Comparison of ENCODE assay signal across 36 cellular contexts in the genomic region with DNA sequence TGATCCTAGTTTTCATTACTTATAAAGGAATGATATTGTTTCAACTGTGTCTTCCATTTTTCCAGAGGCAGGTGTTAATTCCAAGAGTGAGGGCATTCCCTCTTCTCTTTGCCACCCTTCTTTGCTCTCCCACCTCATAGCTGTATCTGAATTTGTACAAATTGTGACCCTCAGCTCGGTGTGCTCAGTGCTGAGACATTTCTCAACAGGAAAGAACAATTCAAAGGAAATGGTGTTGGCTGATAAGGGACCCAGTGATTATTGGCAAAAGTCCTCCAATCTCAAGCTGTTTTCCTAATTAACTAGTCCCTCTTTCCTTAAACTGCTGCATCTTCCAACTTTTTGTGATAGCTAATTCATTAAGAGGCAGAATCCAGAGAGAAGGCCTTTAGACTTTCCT.
"Had no signal": no experiment of that assay in that cellular context is flagged by ENCODE, and none has a peak within 500 bp of the region (broad histone marks: within the 10 kb centered on the region; RNA-seq: fewer than 3 reads in every experiment).

No MANE protein-coding gene starts in this region.

- H3K4me1 ChIP-seq: ascending aorta had no signal

- H3K27ac ChIP-seq: ascending aorta, cardiac muscle cell, VCaP had no signal

- H3K4me3 ChIP-seq: ascending aorta, cardiac muscle cell had no signal

- DNase-seq: activated B cell treated with CpG ODN at 0.5 μM for 24 hours; activated CD4-positive, alpha-beta memory T cell treated with anti-CD3 and anti-CD28 coated beads for 36 hours; activated CD4-positive, alpha-beta T cell treated with anti-CD3 and anti-CD28 coated beads for 4 hours; activated CD4-positive, alpha-beta T cell treated with anti-CD3 and anti-CD28 coated beads, Interleukin-2, amount 10 ng/mL, durations not matched to agents 24 days and 14 days; activated CD4-positive, alpha-beta T cell treated with anti-CD3 and anti-CD28 coated beads, Interleukin-2, amount 50 U/mL, for 1 hour; activated CD4-positive, alpha-beta T cell treated with anti-CD3 and anti-CD28 coated beads, Interleukin-2, amount 50 U/mL, for 4 hours; activated CD4-positive, CD25-positive, alpha-beta regulatory T cell treated with anti-CD3 and anti-CD28 coated beads, Interleukin-2, amount 50 U/mL, for 72 hours; activated CD8-positive, alpha-beta memory T cell treated with anti-CD3 and anti-CD28 coated beads, Interleukin-2, amount 50 U/mL, for 4 hours; activated CD8-positive, alpha-beta T cell treated with anti-CD3 and anti-CD28 coated beads for 36 hours; activated effector memory CD4-positive, alpha-beta T cell treated with Interleukin-2 at 50 U/mL for 16 hours; activated gamma-delta T cell; activated naive CD4-positive, alpha-beta T cell treated with anti-CD3 and anti-CD28 coated beads, Interleukin-2, amount 10 ng/mL, durations not matched to agents 7 days and 5 days; activated naive CD4-positive, alpha-beta T cell treated with Interleukin-2 at 50 U/mL for 16 hours; activated naive CD8-positive, alpha-beta T cell treated with anti-CD3 and anti-CD28 coated beads, Interleukin-2, amount 10 ng/mL, durations not matched to agents 7 days and 5 days; activated naive CD8-positive, alpha-beta T cell treated with anti-CD3 and anti-CD28 coated beads, Interleukin-2, amount 50 U/mL, for 24 hours; activated T-cell treated with anti-CD3 and anti-CD28 coated beads for 4 hours; activated T-cell treated with anti-CD3 and anti-CD28 coated beads, Interleukin-2, amount 50 U/mL, for 1 hour; activated T-cell treated with anti-CD3 and anti-CD28 coated beads, Interleukin-2, amount 50 U/mL, for 4 hours; amygdala; anterior cingulate cortex; central memory CD4-positive, alpha-beta T cell; SW 1271; T-helper 1 cell; T-helper 2 cell; T-helper 9 cell had no signal

- FAIRE-seq: bronchial epithelial cell, TTC549 had no signal

- H3K36me3 ChIP-seq: ascending aorta, cardiac muscle cell had no signal

- H3K27ac Mint-ChIP-seq: activated B cell treated with CpG ODN at 0.5 μM for 24 hours; activated CD4-positive, alpha-beta memory T cell treated with anti-CD3 and anti-CD28 coated beads for 36 hours; activated CD4-positive, alpha-beta T cell treated with anti-CD3 and anti-CD28 coated beads, Interleukin-2, amount 10 ng/mL, durations not matched to agents 24 days and 14 days; activated CD8-positive, alpha-beta T cell treated with anti-CD3 and anti-CD28 coated beads for 36 hours; activated naive CD4-positive, alpha-beta T cell treated with anti-CD3 and anti-CD28 coated beads, Interleukin-2, amount 10 ng/mL, durations not matched to agents 7 days and 5 days; activated naive CD4-positive, alpha-beta T cell treated with anti-CD3 and anti-CD28 coated beads, Interleukin-2, amount 50 U/mL, for 24 hours; activated naive CD8-positive, alpha-beta T cell; activated naive CD8-positive, alpha-beta T cell treated with anti-CD3 and anti-CD28 coated beads, Interleukin-2, amount 10 ng/mL, durations not matched to agents 7 days and 5 days; activated naive CD8-positive, alpha-beta T cell treated with anti-CD3 and anti-CD28 coated beads, Interleukin-2, amount 50 U/mL, for 24 hours; activated T-helper 2 cell treated with anti-CD3 and anti-CD28 coated beads, Interferon-gamma antibody, Interleukin-2, Interleukin-4, amounts not matched to agents 10 μg/mL and 5 μg/mL and 100 μg/mL, durations not matched to agents 14 hours and 24 hours and 36 hours; T-helper 1 cell treated with Interleukin-12 subunit alpha and Interleukin-12 subunit beta and Interleukin-4 antibody, amounts not matched to agents 30 μg/mL and 1 μg/mL, for 36 hours; T-helper 2 cell treated with Interferon-gamma antibody and Interleukin-4, amounts not matched to agents 5 μg/mL and 100 μg/mL, for 36 hours had no signal

- ATAC-seq: activated CD8-positive, alpha-beta T cell treated with anti-CD3 and anti-CD28 coated beads for 36 hours; activated naive CD8-positive, alpha-beta T cell treated with anti-CD3 and anti-CD28 coated beads, Interleukin-2, amount 50 U/mL, for 24 hours; activated T-cell treated with anti-CD3 and anti-CD28 coated beads, Interleukin-2, amount 50 U/mL, for 4 hours had no signal

- H3K27me3 Mint-ChIP-seq: activated B cell treated with CpG ODN at 0.5 μM for 24 hours; activated CD4-positive, alpha-beta memory T cell treated with anti-CD3 and anti-CD28 coated beads for 36 hours; activated CD4-positive, alpha-beta T cell treated with anti-CD3 and anti-CD28 coated beads, Interleukin-2, amount 10 ng/mL, durations not matched to agents 24 days and 14 days; activated CD8-positive, alpha-beta T cell treated with anti-CD3 and anti-CD28 coated beads for 36 hours; activated naive CD4-positive, alpha-beta T cell treated with anti-CD3 and anti-CD28 coated beads, Interleukin-2, amount 10 ng/mL, durations not matched to agents 7 days and 5 days; activated naive CD4-positive, alpha-beta T cell treated with anti-CD3 and anti-CD28 coated beads, Interleukin-2, amount 50 U/mL, for 24 hours; activated naive CD8-positive, alpha-beta T cell; activated naive CD8-positive, alpha-beta T cell treated with anti-CD3 and anti-CD28 coated beads, Interleukin-2, amount 50 U/mL, for 24 hours; brain had no signal

- H3K36me3 Mint-ChIP-seq: activated CD4-positive, alpha-beta memory T cell treated with anti-CD3 and anti-CD28 coated beads for 36 hours; activated naive CD4-positive, alpha-beta T cell treated with anti-CD3 and anti-CD28 coated beads, Interleukin-2, amount 10 ng/mL, durations not matched to agents 7 days and 5 days; activated naive CD4-positive, alpha-beta T cell treated with anti-CD3 and anti-CD28 coated beads, Interleukin-2, amount 50 U/mL, for 24 hours; activated naive CD8-positive, alpha-beta T cell had no signal

- H3K4me3 Mint-ChIP-seq: activated B cell treated with CpG ODN at 0.5 μM for 24 hours; activated CD4-positive, alpha-beta memory T cell treated with anti-CD3 and anti-CD28 coated beads for 36 hours; activated CD4-positive, alpha-beta T cell treated with anti-CD3 and anti-CD28 coated beads, Interleukin-2, amount 10 ng/mL, durations not matched to agents 24 days and 14 days; activated CD8-positive, alpha-beta T cell treated with anti-CD3 and anti-CD28 coated beads for 36 hours; activated naive CD4-positive, alpha-beta T cell treated with anti-CD3 and anti-CD28 coated beads, Interleukin-2, amount 10 ng/mL, durations not matched to agents 7 days and 5 days; activated naive CD4-positive, alpha-beta T cell treated with anti-CD3 and anti-CD28 coated beads, Interleukin-2, amount 50 U/mL, for 24 hours; activated naive CD8-positive, alpha-beta T cell; activated naive CD8-positive, alpha-beta T cell treated with anti-CD3 and anti-CD28 coated beads, Interleukin-2, amount 10 ng/mL, durations not matched to agents 7 days and 5 days; activated naive CD8-positive, alpha-beta T cell treated with anti-CD3 and anti-CD28 coated beads, Interleukin-2, amount 50 U/mL, for 24 hours; activated T-cell treated with anti-CD3 and anti-CD28 coated beads, Interleukin-2, amount 50 U/mL, for 4 hours; brain; T-helper 1 cell treated with Interleukin-12 subunit alpha and Interleukin-12 subunit beta and Interleukin-4 antibody, amounts not matched to agents 30 μg/mL and 1 μg/mL, for 36 hours; T-helper 2 cell treated with Interferon-gamma antibody and Interleukin-4, amounts not matched to agents 5 μg/mL and 100 μg/mL, for 36 hours had no signal

- H3K4me1 Mint-ChIP-seq: activated CD4-positive, alpha-beta T cell treated with anti-CD3 and anti-CD28 coated beads, Interleukin-2, amount 10 ng/mL, durations not matched to agents 24 days and 14 days; activated naive CD4-positive, alpha-beta T cell treated with anti-CD3 and anti-CD28 coated beads, Interleukin-2, amount 10 ng/mL, durations not matched to agents 7 days and 5 days; activated naive CD4-positive, alpha-beta T cell treated with anti-CD3 and anti-CD28 coated beads, Interleukin-2, amount 50 U/mL, for 24 hours; activated naive CD8-positive, alpha-beta T cell treated with anti-CD3 and anti-CD28 coated beads, Interleukin-2, amount 10 ng/mL, durations not matched to agents 7 days and 5 days; activated naive CD8-positive, alpha-beta T cell treated with anti-CD3 and anti-CD28 coated beads, Interleukin-2, amount 50 U/mL, for 24 hours had no signal
